ENCODE assay signal across 1 cellular context in the genomic region with DNA sequence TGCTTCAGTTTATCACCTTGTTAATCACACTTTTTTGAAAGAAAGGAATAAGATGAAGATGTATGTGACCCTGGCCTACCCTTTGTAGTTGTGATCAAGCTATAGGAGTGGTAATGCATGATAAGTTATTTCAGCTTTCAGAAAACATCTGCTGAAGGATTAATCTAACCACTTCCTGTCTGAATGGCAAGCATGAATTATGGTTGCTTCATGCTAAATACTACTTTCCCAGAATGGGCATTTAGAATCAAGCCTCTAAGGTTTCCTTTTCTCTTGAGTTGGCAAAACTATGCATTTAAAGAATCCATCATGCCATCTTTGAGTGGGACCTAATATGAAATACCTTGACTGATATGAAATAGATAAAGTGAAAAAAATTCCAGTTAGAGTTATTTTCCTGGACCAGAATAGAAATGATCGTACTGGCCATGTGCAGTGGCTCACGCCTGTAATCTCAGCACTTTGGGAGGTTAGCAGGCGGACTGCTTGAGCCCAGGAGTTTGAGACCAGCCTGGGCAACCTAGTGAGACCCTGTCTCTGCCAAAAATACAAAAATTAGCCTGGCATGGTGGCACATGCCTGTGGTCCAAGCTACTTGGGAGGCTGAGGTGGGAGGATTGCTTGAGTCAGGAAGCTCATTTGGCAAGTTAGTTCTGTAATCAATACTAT.
TF ChIP-seq lines count a peak whose summit lies in the region.

No MANE protein-coding gene starts in this region.

TF ChIP-seq in K562, 482 proteins besides CTCF, POLR2A, EP300 and RAD21 (continued from another document and continues in another):
- TF ChIP-seq HBP1 (CRISPR knock-in tag; IDR thresholded peaks at IDR 0.05) (no peak), SNIP1 (IDR thresholded peaks at IDR 0.05; ENCODE audit: low read depth) (no peak), XRCC3 (IDR thresholded peaks at IDR 0.05) (peak; percentile 14; the same call in 1 of the 2 replicates), ZNF408 (CRISPR knock-in tag; IDR thresholded peaks at IDR 0.05; ENCODE audit: low read depth) (no peak), FUS (optimal IDR thresholded peaks at IDR 0.05; ENCODE audit: low read depth, low read length) (no peak), COPS2 (conservative IDR thresholded peaks at IDR 0.05) (no peak), SMARCC2 (IDR thresholded peaks at IDR 0.05; ENCODE audit: low read depth) (peak; percentile 81), MNT (conservative IDR thresholded peaks at IDR 0.05) (peak; percentile 45 to 68), GABPA (tag; conservative IDR thresholded peaks at IDR 0.05; ENCODE audit: low read depth) (peak; percentile 86), TARDBP (IDR thresholded peaks at IDR 0.05) (no peak), BMI1 (IDR thresholded peaks at IDR 0.05; ENCODE audit: low read length) (no peak), KLF16 (IDR thresholded peaks at IDR 0.05) (peak; percentile 91), ZNF3 (CRISPR knock-in tag; IDR thresholded peaks at IDR 0.05) (no peak), ZNF12 (CRISPR knock-in tag; IDR thresholded peaks at IDR 0.05) (no peak), YY1 (IDR thresholded peaks at IDR 0.05; ENCODE audit: borderline replicate concordance in 1 of 3, control insufficient read depth in 1 of 3, extremely low read depth in 1 of 3, insufficient read depth in 3 of 3, insufficient read length in 1 of 3, insufficient replicate concordance in 2 of 3, low read depth in 1 of 3, low read length in 2 of 3) (no peak), HIVEP1 (CRISPR knock-in tag; IDR thresholded peaks at IDR 0.05) (no peak), PCBP1 (IDR thresholded peaks at IDR 0.05; ENCODE audit: low read depth, low read length, poor library complexity, severe bottlenecking) (no peak), GATA2 (CRISPR knock-in tag; IDR thresholded peaks at IDR 0.05) (peak; percentile 45; the same call in 1 of the 2 replicates), KAT8 (IDR thresholded peaks at IDR 0.05; ENCODE audit: low read depth) (no peak), BCL6 (CRISPR knock-in tag; IDR thresholded peaks at IDR 0.05) (no peak), ZNF75A (CRISPR knock-in tag; IDR thresholded peaks at IDR 0.05) (no peak), NELFE (IDR thresholded peaks at IDR 0.05; ENCODE audit: insufficient read depth, insufficient read length) (no peak), ZNF311 (CRISPR knock-in tag; IDR thresholded peaks at IDR 0.05) (peak; percentile 70; the same call in 1 of the 2 replicates), ZC3H11A (IDR thresholded peaks at IDR 0.05; ENCODE audit: low read depth, low read length) (no peak), LARP7 (IDR thresholded peaks at IDR 0.05) (no peak), BDP1 (IDR thresholded peaks at IDR 0.05; ENCODE audit: insufficient read depth, insufficient read length) (no peak), TFAM (CRISPR knock-in tag; conservative IDR thresholded peaks at IDR 0.05) (no peak), ATF7 (IDR thresholded peaks at IDR 0.05) (no peak), PHF21A (IDR thresholded peaks at IDR 0.05; ENCODE audit: borderline replicate concordance, low read depth) (no peak), CBX8 (IDR thresholded peaks at IDR 0.05; ENCODE audit: borderline replicate concordance, extremely low read depth, low read depth, low read length, poor library complexity, severe bottlenecking) (no peak), SRSF7 (optimal IDR thresholded peaks at IDR 0.05; ENCODE audit: low read depth, low read length) (no peak), KDM1A (IDR thresholded peaks at IDR 0.05) (peak; percentile 89 to 92)
- TF ChIP-seq, protein P1, sequence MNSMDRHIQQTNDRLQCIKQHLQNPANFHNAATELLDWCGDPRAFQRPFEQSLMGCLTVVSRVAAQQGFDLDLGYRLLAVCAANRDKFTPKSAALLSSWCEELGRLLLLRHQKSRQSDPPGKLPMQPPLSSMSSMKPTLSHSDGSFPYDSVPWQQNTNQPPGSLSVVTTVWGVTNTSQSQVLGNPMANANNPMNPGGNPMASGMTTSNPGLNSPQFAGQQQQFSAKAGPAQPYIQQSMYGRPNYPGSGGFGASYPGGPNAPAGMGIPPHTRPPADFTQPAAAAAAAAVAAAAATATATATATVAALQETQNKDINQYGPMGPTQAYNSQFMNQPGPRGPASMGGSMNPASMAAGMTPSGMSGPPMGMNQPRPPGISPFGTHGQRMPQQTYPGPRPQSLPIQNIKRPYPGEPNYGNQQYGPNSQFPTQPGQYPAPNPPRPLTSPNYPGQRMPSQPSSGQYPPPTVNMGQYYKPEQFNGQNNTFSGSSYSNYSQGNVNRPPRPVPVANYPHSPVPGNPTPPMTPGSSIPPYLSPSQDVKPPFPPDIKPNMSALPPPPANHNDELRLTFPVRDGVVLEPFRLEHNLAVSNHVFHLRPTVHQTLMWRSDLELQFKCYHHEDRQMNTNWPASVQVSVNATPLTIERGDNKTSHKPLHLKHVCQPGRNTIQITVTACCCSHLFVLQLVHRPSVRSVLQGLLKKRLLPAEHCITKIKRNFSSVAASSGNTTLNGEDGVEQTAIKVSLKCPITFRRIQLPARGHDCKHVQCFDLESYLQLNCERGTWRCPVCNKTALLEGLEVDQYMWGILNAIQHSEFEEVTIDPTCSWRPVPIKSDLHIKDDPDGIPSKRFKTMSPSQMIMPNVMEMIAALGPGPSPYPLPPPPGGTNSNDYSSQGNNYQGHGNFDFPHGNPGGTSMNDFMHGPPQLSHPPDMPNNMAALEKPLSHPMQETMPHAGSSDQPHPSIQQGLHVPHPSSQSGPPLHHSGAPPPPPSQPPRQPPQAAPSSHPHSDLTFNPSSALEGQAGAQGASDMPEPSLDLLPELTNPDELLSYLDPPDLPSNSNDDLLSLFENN (IDR thresholded peaks at IDR 0.05; ENCODE audit: low read depth in 2 of 2, low read length in 2 of 2): peak in 1 of 2 experiments; percentile 87; a peak in 2 of 4 replicates
- TF ChIP-seq, protein P2, sequence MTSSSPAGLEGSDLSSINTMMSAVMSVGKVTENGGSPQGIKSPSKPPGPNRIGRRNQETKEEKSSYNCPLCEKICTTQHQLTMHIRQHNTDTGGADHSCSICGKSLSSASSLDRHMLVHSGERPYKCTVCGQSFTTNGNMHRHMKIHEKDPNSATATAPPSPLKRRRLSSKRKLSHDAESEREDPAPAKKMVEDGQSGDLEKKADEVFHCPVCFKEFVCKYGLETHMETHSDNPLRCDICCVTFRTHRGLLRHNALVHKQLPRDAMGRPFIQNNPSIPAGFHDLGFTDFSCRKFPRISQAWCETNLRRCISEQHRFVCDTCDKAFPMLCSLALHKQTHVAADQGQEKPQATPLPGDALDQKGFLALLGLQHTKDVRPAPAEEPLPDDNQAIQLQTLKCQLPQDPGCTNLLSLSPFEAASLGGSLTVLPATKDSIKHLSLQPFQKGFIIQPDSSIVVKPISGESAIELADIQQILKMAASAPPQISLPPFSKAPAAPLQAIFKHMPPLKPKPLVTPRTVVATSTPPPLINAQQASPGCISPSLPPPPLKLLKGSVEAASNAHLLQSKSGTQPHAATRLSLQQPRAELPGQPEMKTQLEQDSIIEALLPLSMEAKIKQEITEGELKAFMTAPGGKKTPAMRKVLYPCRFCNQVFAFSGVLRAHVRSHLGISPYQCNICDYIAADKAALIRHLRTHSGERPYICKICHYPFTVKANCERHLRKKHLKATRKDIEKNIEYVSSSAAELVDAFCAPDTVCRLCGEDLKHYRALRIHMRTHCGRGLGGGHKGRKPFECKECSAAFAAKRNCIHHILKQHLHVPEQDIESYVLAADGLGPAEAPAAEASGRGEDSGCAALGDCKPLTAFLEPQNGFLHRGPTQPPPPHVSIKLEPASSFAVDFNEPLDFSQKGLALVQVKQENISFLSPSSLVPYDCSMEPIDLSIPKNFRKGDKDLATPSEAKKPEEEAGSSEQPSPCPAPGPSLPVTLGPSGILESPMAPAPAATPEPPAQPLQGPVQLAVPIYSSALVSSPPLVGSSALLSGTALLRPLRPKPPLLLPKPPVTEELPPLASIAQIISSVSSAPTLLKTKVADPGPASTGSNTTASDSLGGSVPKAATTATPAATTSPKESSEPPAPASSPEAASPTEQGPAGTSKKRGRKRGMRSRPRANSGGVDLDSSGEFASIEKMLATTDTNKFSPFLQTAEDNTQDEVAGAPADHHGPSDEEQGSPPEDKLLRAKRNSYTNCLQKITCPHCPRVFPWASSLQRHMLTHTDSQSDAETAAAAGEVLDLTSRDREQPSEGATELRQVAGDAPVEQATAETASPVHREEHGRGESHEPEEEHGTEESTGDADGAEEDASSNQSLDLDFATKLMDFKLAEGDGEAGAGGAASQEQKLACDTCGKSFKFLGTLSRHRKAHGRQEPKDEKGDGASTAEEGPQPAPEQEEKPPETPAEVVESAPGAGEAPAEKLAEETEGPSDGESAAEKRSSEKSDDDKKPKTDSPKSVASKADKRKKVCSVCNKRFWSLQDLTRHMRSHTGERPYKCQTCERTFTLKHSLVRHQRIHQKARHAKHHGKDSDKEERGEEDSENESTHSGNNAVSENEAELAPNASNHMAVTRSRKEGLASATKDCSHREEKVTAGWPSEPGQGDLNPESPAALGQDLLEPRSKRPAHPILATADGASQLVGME (CRISPR knock-in tag; IDR thresholded peaks at IDR 0.05): peak; percentile 47; the same call in 1 of the 2 replicates
- TF ChIP-seq, protein P3, sequence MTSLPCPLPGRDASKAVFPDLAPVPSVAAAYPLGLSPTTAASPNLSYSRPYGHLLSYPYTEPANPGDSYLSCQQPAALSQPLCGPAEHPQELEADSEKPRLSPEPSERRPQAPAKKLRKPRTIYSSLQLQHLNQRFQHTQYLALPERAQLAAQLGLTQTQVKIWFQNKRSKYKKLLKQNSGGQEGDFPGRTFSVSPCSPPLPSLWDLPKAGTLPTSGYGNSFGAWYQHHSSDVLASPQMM (CRISPR knock-in tag; IDR thresholded peaks at IDR 0.05): no peak
- TF ChIP-seq, protein P4, sequence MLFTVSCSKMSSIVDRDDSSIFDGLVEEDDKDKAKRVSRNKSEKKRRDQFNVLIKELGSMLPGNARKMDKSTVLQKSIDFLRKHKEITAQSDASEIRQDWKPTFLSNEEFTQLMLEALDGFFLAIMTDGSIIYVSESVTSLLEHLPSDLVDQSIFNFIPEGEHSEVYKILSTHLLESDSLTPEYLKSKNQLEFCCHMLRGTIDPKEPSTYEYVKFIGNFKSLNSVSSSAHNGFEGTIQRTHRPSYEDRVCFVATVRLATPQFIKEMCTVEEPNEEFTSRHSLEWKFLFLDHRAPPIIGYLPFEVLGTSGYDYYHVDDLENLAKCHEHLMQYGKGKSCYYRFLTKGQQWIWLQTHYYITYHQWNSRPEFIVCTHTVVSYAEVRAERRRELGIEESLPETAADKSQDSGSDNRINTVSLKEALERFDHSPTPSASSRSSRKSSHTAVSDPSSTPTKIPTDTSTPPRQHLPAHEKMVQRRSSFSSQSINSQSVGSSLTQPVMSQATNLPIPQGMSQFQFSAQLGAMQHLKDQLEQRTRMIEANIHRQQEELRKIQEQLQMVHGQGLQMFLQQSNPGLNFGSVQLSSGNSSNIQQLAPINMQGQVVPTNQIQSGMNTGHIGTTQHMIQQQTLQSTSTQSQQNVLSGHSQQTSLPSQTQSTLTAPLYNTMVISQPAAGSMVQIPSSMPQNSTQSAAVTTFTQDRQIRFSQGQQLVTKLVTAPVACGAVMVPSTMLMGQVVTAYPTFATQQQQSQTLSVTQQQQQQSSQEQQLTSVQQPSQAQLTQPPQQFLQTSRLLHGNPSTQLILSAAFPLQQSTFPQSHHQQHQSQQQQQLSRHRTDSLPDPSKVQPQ (CRISPR knock-in tag; IDR thresholded peaks at IDR 0.05; ENCODE audit: borderline replicate concordance): no peak
- TF ChIP-seq, protein P5, sequence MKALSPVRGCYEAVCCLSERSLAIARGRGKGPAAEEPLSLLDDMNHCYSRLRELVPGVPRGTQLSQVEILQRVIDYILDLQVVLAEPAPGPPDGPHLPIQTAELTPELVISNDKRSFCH (CRISPR knock-in tag; IDR thresholded peaks at IDR 0.05): no peak
- TF ChIP-seq, protein P5 (tag; IDR thresholded peaks at IDR 0.05): peak; percentile 43; the same call in 1 of the 2 replicates
- TF ChIP-seq, protein P6, sequence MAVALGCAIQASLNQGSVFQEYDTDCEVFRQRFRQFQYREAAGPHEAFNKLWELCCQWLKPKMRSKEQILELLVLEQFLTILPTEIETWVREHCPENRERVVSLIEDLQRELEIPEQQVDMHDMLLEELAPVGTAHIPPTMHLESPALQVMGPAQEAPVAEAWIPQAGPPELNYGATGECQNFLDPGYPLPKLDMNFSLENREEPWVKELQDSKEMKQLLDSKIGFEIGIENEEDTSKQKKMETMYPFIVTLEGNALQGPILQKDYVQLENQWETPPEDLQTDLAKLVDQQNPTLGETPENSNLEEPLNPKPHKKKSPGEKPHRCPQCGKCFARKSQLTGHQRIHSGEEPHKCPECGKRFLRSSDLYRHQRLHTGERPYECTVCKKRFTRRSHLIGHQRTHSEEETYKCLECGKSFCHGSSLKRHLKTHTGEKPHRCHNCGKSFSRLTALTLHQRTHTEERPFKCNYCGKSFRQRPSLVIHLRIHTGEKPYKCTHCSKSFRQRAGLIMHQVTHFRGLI (CRISPR knock-in tag; IDR thresholded peaks at IDR 0.05): no peak
- TF ChIP-seq, protein P7, sequence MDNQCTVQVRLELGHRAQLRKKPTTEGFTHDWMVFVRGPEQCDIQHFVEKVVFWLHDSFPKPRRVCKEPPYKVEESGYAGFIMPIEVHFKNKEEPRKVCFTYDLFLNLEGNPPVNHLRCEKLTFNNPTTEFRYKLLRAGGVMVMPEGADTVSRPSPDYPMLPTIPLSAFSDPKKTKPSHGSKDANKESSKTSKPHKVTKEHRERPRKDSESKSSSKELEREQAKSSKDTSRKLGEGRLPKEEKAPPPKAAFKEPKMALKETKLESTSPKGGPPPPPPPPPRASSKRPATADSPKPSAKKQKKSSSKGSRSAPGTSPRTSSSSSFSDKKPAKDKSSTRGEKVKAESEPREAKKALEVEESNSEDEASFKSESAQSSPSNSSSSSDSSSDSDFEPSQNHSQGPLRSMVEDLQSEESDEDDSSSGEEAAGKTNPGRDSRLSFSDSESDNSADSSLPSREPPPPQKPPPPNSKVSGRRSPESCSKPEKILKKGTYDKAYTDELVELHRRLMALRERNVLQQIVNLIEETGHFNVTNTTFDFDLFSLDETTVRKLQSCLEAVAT (IDR thresholded peaks at IDR 0.05): peak in 1 of 2 experiments; percentile 81; a peak in 2 of 4 replicates
